ENCODE assay signal across 7 cellular contexts in genomic region chr17:16856171-16856570, GRCh38.
DNase-seq lines count a peak whose midpoint lies in the region; FAIRE-seq and TF ChIP-seq lines count a peak whose summit lies in the region.
"Not testable (repeated sequence)": the region's sequence is repeated elsewhere in the genome, so short reads cannot be mapped to it uniquely, and the experiment has no call there.

No MANE protein-coding gene starts in this region.

- not testable (repeated sequence) for H3K79me2 ChIP-seq in astrocyte (ENCODE audit: insufficient read depth, low read length); osteoblast (ENCODE audit: insufficient read depth, low read length)

- not testable (repeated sequence) for TF ChIP-seq CTCF in astrocyte (IDR thresholded peaks at IDR 0.05; ENCODE audit: insufficient read depth, low read depth, low read length); nephron progenitor cell (IDR thresholded peaks at IDR 0.05); osteoblast (IDR thresholded peaks at IDR 0.05; ENCODE audit: extremely low read depth, low read depth, low read length); spleen (IDR thresholded peaks at IDR 0.05 in 8 of 11, conservative IDR thresholded peaks at IDR 0.05 in 3 of 11)

- WGBS in spleen, 5 donors, result 74 to 83% (median 79%) methylated on average over 12 of the region's 12 CpGs

- H3K4me2 ChIP-seq in astrocyte (ENCODE audit: low read length); osteoblast (ENCODE audit: insufficient read depth, low read length): not testable (repeated sequence)

- not testable (repeated sequence) for H3K9me3 Mint-ChIP-seq in astrocyte (ENCODE audit: unreplicated experiment); nephron progenitor cell

- not testable (repeated sequence) for H2AFZ ChIP-seq in astrocyte (ENCODE audit: low read depth, low read length); osteoblast (ENCODE audit: low read length)

- H3K36me3 ChIP-seq in astrocyte (ENCODE audit: insufficient read depth, low read length); osteoblast (ENCODE audit: insufficient read depth, low read length); spleen: not testable (repeated sequence)

- not testable (repeated sequence) for H4K20me1 ChIP-seq in astrocyte (ENCODE audit: insufficient read depth, low read length); osteoblast (ENCODE audit: insufficient read depth, low read length)

- H3K4me3 ChIP-seq in astrocyte (ENCODE audit: insufficient read depth, low read depth, low read length); osteoblast (ENCODE audit: insufficient read depth, low read length); spleen: not testable (repeated sequence)

- not testable (repeated sequence) for H3K27me3 ChIP-seq in astrocyte (ENCODE audit: insufficient read depth, low read length); osteoblast (ENCODE audit: insufficient read depth, low read length); spleen (replicated peaks in 1 of 7)

- FAIRE-seq in HTR-8/SVneo (lab: Jason Lieb, UNC), result peak; percentile 40
- FAIRE-seq in astrocyte (lab: Jason Lieb, UNC), result not testable (repeated sequence)

- not testable (repeated sequence) for H3K4me1 ChIP-seq in astrocyte (ENCODE audit: insufficient read depth, low read length); osteoblast (ENCODE audit: insufficient read depth, low read length); spleen

- H3K27ac Mint-ChIP-seq in astrocyte (ENCODE audit: unreplicated experiment) (peak overlapping the region; percentile 34), nephron progenitor cell (peak overlapping the region; percentile 48)

- not testable (repeated sequence) for TF ChIP-seq POLR2A in spleen (IDR thresholded peaks at IDR 0.05)

- not testable (repeated sequence) for H3K9me3 ChIP-seq in astrocyte (ENCODE audit: insufficient read depth, low read depth, low read length); osteoblast (ENCODE audit: low read depth, low read length); spleen

- DNase-seq in HTR-8/SVneo (ENCODE audit: insufficient read length, low spot score); astrocyte (ENCODE audit: low read depth); nephron progenitor cell: not testable (repeated sequence)
- peak; percentile 46 for DNase-seq in NCI-H146 treated with DMSO at 0.1 percent for 48 hours (lab: John Stamatoyannopoulos, UW; ENCODE audit: unreplicated experiment)
- peak; percentile 52 for DNase-seq in islet precursor cell
- DNase-seq in osteoblast (ENCODE audit: insufficient read length, low spot score, missing footprints), result peak; percentile 36
- DNase-seq in spleen, result peak; percentile 47

- intact Hi-C loops in spleen (cut with DNase I; ENCODE audit: low total_unique reads), result not testable (repeated sequence)

- not testable (repeated sequence) for H3K9ac ChIP-seq in astrocyte (ENCODE audit: low read length)

- not testable (repeated sequence) for H3K36me3 Mint-ChIP-seq in astrocyte (ENCODE audit: low read depth, unreplicated experiment); nephron progenitor cell (ENCODE audit: low read depth)

- H3K4me3 Mint-ChIP-seq in astrocyte (ENCODE audit: unreplicated experiment); nephron progenitor cell: not testable (repeated sequence)

- H3K27me3 Mint-ChIP-seq in astrocyte (ENCODE audit: low read depth, unreplicated experiment), result peaks cover 30% of the 10 kb centered on the region
- H3K27me3 Mint-ChIP-seq in nephron progenitor cell (ENCODE audit: low read depth, poor library complexity), result not testable (repeated sequence)

- not testable (repeated sequence) for H3K4me1 Mint-ChIP-seq in astrocyte (ENCODE audit: low read depth, unreplicated experiment)
- peaks cover 19% of the 10 kb centered on the region for H3K4me1 Mint-ChIP-seq in nephron progenitor cell

- not testable (repeated sequence) for H3K27ac ChIP-seq in astrocyte (ENCODE audit: low read depth, low read length); osteoblast (ENCODE audit: low read depth, low read length); spleen
